In the genomic region with DNA sequence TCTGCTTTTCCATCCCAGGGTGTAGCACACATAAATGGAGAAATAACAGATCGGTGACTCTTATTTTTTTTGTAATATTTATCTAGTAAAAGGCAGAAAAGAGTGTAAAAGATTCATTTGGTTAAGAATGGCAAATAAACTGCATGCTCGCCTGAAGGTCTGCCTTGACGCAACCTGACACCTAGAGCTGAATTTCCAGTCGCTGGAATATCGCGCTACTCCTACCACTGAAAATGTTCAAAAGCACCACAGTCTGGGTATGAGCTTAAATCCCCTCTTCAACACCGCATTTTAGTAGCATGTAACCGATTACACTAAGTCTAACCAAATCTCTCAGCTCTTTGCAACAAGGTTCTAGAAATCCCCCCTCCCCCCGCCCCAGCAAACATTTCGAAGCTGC, we compare ENCODE assay signal across 1 cellular context.
TF ChIP-seq lines count a peak whose summit lies in the region.

No MANE protein-coding gene starts in this region.

TF ChIP-seq in WTC11, 78 proteins besides CTCF, POLR2A, EP300 and RAD21 (continued from another document):
- TF ChIP-seq, protein P1, sequence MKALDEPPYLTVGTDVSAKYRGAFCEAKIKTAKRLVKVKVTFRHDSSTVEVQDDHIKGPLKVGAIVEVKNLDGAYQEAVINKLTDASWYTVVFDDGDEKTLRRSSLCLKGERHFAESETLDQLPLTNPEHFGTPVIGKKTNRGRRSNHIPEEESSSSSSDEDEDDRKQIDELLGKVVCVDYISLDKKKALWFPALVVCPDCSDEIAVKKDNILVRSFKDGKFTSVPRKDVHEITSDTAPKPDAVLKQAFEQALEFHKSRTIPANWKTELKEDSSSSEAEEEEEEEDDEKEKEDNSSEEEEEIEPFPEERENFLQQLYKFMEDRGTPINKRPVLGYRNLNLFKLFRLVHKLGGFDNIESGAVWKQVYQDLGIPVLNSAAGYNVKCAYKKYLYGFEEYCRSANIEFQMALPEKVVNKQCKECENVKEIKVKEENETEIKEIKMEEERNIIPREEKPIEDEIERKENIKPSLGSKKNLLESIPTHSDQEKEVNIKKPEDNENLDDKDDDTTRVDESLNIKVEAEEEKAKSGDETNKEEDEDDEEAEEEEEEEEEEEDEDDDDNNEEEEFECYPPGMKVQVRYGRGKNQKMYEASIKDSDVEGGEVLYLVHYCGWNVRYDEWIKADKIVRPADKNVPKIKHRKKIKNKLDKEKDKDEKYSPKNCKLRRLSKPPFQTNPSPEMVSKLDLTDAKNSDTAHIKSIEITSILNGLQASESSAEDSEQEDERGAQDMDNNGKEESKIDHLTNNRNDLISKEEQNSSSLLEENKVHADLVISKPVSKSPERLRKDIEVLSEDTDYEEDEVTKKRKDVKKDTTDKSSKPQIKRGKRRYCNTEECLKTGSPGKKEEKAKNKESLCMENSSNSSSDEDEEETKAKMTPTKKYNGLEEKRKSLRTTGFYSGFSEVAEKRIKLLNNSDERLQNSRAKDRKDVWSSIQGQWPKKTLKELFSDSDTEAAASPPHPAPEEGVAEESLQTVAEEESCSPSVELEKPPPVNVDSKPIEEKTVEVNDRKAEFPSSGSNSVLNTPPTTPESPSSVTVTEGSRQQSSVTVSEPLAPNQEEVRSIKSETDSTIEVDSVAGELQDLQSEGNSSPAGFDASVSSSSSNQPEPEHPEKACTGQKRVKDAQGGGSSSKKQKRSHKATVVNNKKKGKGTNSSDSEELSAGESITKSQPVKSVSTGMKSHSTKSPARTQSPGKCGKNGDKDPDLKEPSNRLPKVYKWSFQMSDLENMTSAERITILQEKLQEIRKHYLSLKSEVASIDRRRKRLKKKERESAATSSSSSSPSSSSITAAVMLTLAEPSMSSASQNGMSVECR (CRISPR knock-in tag; IDR thresholded peaks at IDR 0.05; ENCODE audit: borderline replicate concordance), result no peak
- TF ChIP-seq ZNF263 (CRISPR knock-in tag; IDR thresholded peaks at IDR 0.05; ENCODE audit: low read depth) (no peak), IRF2 (CRISPR knock-in tag; IDR thresholded peaks at IDR 0.05; ENCODE audit: borderline replicate concordance, low read depth) (no peak)
